In the genomic region with DNA sequence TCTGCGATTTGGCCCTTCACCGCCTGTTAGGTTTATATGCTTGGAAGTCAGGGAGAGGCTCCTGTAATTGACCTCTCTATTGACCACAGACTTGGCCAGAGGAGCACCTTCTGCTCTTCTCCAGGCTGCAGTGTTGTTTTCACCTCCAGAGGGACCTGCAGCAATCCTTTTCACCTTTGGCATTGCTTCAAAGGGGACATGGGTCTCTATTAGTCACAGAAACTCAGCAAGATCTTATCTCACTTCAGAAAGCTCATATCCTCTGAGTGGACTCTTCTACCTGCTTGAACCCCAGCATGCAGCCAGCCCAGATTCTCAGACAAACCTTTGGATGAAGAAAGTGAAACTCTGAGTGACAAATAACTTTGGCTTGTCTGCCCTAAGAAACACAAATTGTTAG, we compare ENCODE assay signal across 22 cellular contexts.
"Had no signal": no experiment of that assay in that cellular context is flagged by ENCODE, and none has a peak within 500 bp of the region (broad histone marks: within the 10 kb centered on the region; RNA-seq: fewer than 3 reads in every experiment).

No MANE protein-coding gene starts in this region.

- H3K27me3 Mint-ChIP-seq: brain had no signal

- ATAC-seq: activated CD4-positive, alpha-beta T cell treated with anti-CD3 and anti-CD28 coated beads for 36 hours; gastroesophageal sphincter; right cardiac atrium had no signal

- H3K36me3 Mint-ChIP-seq: activated naive CD8-positive, alpha-beta T cell treated with anti-CD3 and anti-CD28 coated beads for 36 hours had no signal

- H3K27ac Mint-ChIP-seq: activated CD4-positive, alpha-beta T cell treated with anti-CD3 and anti-CD28 coated beads for 36 hours; activated naive CD4-positive, alpha-beta T cell treated with anti-CD3 and anti-CD28 coated beads for 36 hours; activated naive CD8-positive, alpha-beta T cell treated with anti-CD3 and anti-CD28 coated beads for 36 hours; brain; nephron had no signal

- H3K4me3 Mint-ChIP-seq: activated CD4-positive, alpha-beta T cell treated with anti-CD3 and anti-CD28 coated beads for 36 hours; activated naive CD4-positive, alpha-beta T cell treated with anti-CD3 and anti-CD28 coated beads for 36 hours; activated naive CD8-positive, alpha-beta T cell treated with anti-CD3 and anti-CD28 coated beads for 36 hours; brain; nephron had no signal

- H3K9me3 Mint-ChIP-seq: activated naive CD4-positive, alpha-beta T cell treated with anti-CD3 and anti-CD28 coated beads for 36 hours; activated naive CD8-positive, alpha-beta T cell treated with anti-CD3 and anti-CD28 coated beads for 36 hours; brain; nephron had no signal

- DNase-seq: activated CD4-positive, alpha-beta T cell treated with anti-CD3 and anti-CD28 coated beads for 36 hours; activated CD4-positive, alpha-beta T cell treated with anti-CD3 and anti-CD28 coated beads, Interleukin-2, amount 50 U/mL, for 4 hours; activated CD4-positive, CD25-positive, alpha-beta regulatory T cell; activated CD8-positive, alpha-beta memory T cell treated with anti-CD3 and anti-CD28 coated beads for 24 hours; activated effector memory CD4-positive, alpha-beta T cell treated with anti-CD3 and anti-CD28 coated beads, Interleukin-2, amount 50 U/mL, for 16 hours; activated naive CD4-positive, alpha-beta T cell treated with anti-CD3 and anti-CD28 coated beads for 36 hours; activated naive CD8-positive, alpha-beta T cell treated with anti-CD3 and anti-CD28 coated beads for 36 hours; adrenal gland; cerebellar nuclear complex; colonic mucosa; effector CD8-positive, alpha-beta T cell; erythroblast; hippocampal formation; left ventricle myocardium inferior; posterior cingulate gyrus; right cardiac atrium; spleen; stimulated activated naive CD4-positive, alpha-beta T cell; transverse colon had no signal

- H3K4me1 Mint-ChIP-seq: activated CD4-positive, alpha-beta T cell treated with anti-CD3 and anti-CD28 coated beads for 36 hours; activated naive CD8-positive, alpha-beta T cell treated with anti-CD3 and anti-CD28 coated beads for 36 hours; nephron had no signal
